In genomic region chr1:222618001-222618879, GRCh38 we compare ENCODE assay signal across 8 cellular contexts. TPM values are rescaled to one million over a fixed set of nuclear protein-coding genes. Genes with fewer than 3 reads are reported as not detected.
DNase-seq lines count a peak whose midpoint lies in the region; ATAC-seq, FAIRE-seq and TF ChIP-seq lines count a peak whose summit lies in the region.

Gene MIA3, plus strand, starts transcription at chr1:222618097. Its CDS starts 14 bp downstream, at chr1:222618111.

- peak within 1 kb of the TSS; percentile 98 for H3K4me3 ChIP-seq in OCI-LY1 (ENCODE audit: low read depth, low read length, poor library complexity, severe bottlenecking)

- no peaks in the 10 kb centered on the region for H4K20me1 ChIP-seq in OCI-LY1 (ENCODE audit: insufficient read depth, low read length)

- no peak for FAIRE-seq in GM19239 (lab: Jason Lieb, UNC)

- H3K36me3 ChIP-seq in OCI-LY1 (ENCODE audit: insufficient read depth, low read length) = no peaks in the 10 kb centered on the region

- no peaks in the 10 kb centered on the region; the same call in 1 of the 2 replicates for H3K27me3 ChIP-seq in OCI-LY1 (ENCODE audit: insufficient read depth, low read length)

- peak; percentile 67 for ATAC-seq in HG03432 (IDR thresholded peaks at IDR 0.05; ENCODE audit: unreplicated experiment)
- peak; percentile 88 for ATAC-seq in esophagus mucosa
- ATAC-seq in stimulated activated naive CD8-positive, alpha-beta T cell treated with anti-CD3 and anti-CD28 coated beads, Interleukin-15, Interleukin-2, amounts not matched to agents 100 U/mL and 50 U/mL, for 24 hours = peak; percentile 55

- no peaks in the 10 kb centered on the region for H3F3A ChIP-seq in OCI-LY1 (ENCODE audit: insufficient read depth, low read length)

- peak within 1 kb of the TSS; percentile 98 for H3K4me2 ChIP-seq in OCI-LY1 (ENCODE audit: low read length)

- TF ChIP-seq CTCF in C4-2B (conservative IDR thresholded peaks at IDR 0.05) = no peak
- TF ChIP-seq CTCF in OCI-LY1 (IDR thresholded peaks at IDR 0.05; ENCODE audit: low read length) = no peak

- no peaks in the 10 kb centered on the region for H3K9me3 ChIP-seq in OCI-LY1 (ENCODE audit: low read length)

- peaks cover 18% of the 10 kb centered on the region for H3K4me1 ChIP-seq in OCI-LY1 (ENCODE audit: insufficient read depth, low read length, severe bottlenecking)

- no peaks in the 10 kb centered on the region for H3K79me2 ChIP-seq in OCI-LY1 (ENCODE audit: insufficient read depth, low read length)

- peak within 1 kb of the TSS; percentile 89 for H3K9ac ChIP-seq in OCI-LY1 (ENCODE audit: low read length)

- DNase-seq in GM19239 (ENCODE audit: insufficient read length, low spot score) (peak; percentile 83), myocyte (ENCODE audit: low read depth) (peak; percentile 78)
- peak; percentile 61 for DNase-seq in activated T-cell treated with anti-CD3 and anti-CD28 coated beads, Interleukin-2, amount 50 U/mL, for 1 hour
- DNase-seq in stimulated activated naive CD8-positive, alpha-beta T cell treated with anti-CD3 and anti-CD28 coated beads, Interleukin-15, Interleukin-2, amounts not matched to agents 100 U/mL and 50 U/mL, for 24 hours = peak; percentile 80

- peak within 1 kb of the TSS; percentile 95 for H3K27ac ChIP-seq in C4-2B
- H3K27ac ChIP-seq in OCI-LY1 (ENCODE audit: low read depth, low read length, poor library complexity, severe bottlenecking) = no peak within 1 kb of the TSS

- peak within 1 kb of the TSS; percentile 100 for H2AFZ ChIP-seq in OCI-LY1 (ENCODE audit: low read length)

- H3K9me2 ChIP-seq in OCI-LY1 (ENCODE audit: low read depth, low read length) = no peaks in the 10 kb centered on the region

RNA-seq across cellular contexts. Expression of gene MIA3, which starts in this region (rescaled TPM):
- total RNA-seq in esophagus mucosa = 26.5 TPM
- total RNA-seq in myocyte = 44.4 and 59.0 TPM in 2 replicates
- polyA plus RNA-seq in myocyte (2012) = 25.2 TPM
